In the genomic region with DNA sequence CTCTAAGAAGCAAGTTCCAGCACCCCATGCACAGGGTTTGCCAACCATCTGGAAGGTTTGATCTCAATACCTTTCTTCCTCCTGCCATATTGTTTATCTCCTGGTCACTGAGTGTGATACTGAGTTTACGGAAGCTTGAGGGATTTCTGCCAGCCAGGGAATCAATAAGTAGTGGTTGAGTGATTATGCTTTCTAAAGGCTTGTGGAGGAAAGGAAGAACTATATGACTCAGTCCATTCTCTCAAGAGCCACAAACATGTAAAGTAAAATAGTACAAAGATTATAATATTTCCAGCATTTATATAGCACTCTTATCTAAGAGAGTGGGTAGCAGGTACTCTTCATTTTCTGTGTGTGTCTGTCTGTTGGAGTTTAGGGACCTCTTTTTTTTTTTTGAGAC, we compare ENCODE assay signal across 27 cellular contexts.
"Had no signal": no experiment of that assay in that cellular context is flagged by ENCODE, and none has a peak within 500 bp of the region (broad histone marks: within the 10 kb centered on the region; RNA-seq: fewer than 3 reads in every experiment).

No MANE protein-coding gene starts in this region.

- H3K27ac ChIP-seq: colonic mucosa, epithelial cell of prostate, gastrocnemius medialis, hepatocyte, lower lobe of right lung, neutrophil, parathyroid adenoma, prostate gland, sigmoid colon, skin epidermis, spleen, testis, tibial artery had no signal

- H3K4me3 Mint-ChIP-seq: dendritic cell treated with granulocyte-macrophage colony-stimulating factor and Interleukin-4, amounts not matched to agents 40 ng/mL and 50 ng/mL, for 4 days; endodermal cell; natural killer cell; stimulated activated memory B cell treated with anti-CD40 and anti-IgM and Interleukin-4, amounts not matched to agents 10 μg/mL and 1 μg/mL and 100 μg/mL, for 72 hours; type B pancreatic cell had no signal

- H3K9me3 ChIP-seq: colonic mucosa, gastrocnemius medialis, lower lobe of right lung, neutrophil, prostate gland, sigmoid colon, spleen, testis, tibial artery had no signal

- H3K36me3 ChIP-seq: colonic mucosa, gastrocnemius medialis, lower lobe of right lung, neutrophil, prostate gland, sigmoid colon, spleen, tibial artery had no signal

- H3K4me1 ChIP-seq: colonic mucosa, lower lobe of right lung, prostate gland, sigmoid colon, spleen, testis, tibial artery had no signal

- H2AFZ ChIP-seq: hepatocyte, parathyroid adenoma had no signal

- H3K9ac ChIP-seq: parathyroid adenoma had no signal

- H3K27me3 ChIP-seq: colonic mucosa, gastrocnemius medialis, hepatocyte, sigmoid colon, testis, tibial artery had no signal

- H3K79me2 ChIP-seq: hepatocyte, parathyroid adenoma had no signal

- FAIRE-seq: islet of Langerhans had no signal

- ATAC-seq: esophagus mucosa; gastrocnemius medialis; lower lobe of right lung; natural killer cell; stimulated activated memory B cell treated with anti-CD40 and anti-IgM and Interleukin-4, amounts not matched to agents 10 μg/mL and 1 μg/mL and 100 μg/mL, for 72 hours; stimulated activated naive CD8-positive, alpha-beta T cell treated with anti-CD3 and anti-CD28 coated beads, Interleukin-15, Interleukin-2, amounts not matched to agents 100 U/mL and 50 U/mL, for 24 hours had no signal

- DNase-seq: colonic mucosa; effector CD8-positive, alpha-beta T cell; gastrocnemius medialis; head of caudate nucleus; left ventricle myocardium superior; lower lobe of right lung; natural killer cell; right cardiac atrium; sigmoid colon; spleen; stimulated activated CD4-positive, alpha-beta T cell treated with anti-CD3 and anti-CD28 coated beads, Interleukin-4, amount 100 ng/mL, for 4 hours; stimulated activated naive CD8-positive, alpha-beta T cell treated with anti-CD3 and anti-CD28 coated beads, Interleukin-15, Interleukin-2, amounts not matched to agents 100 U/mL and 50 U/mL, for 24 hours; substantia nigra; testis; tibial artery had no signal

- H3K4me1 Mint-ChIP-seq: natural killer cell; stimulated activated memory B cell treated with anti-CD40 and anti-IgM and Interleukin-4, amounts not matched to agents 10 μg/mL and 1 μg/mL and 100 μg/mL, for 72 hours had no signal

- H3K27ac Mint-ChIP-seq: dendritic cell treated with granulocyte-macrophage colony-stimulating factor and Interleukin-4, amounts not matched to agents 40 ng/mL and 50 ng/mL, for 4 days; endodermal cell; natural killer cell; stimulated activated memory B cell treated with anti-CD40 and anti-IgM and Interleukin-4, amounts not matched to agents 10 μg/mL and 1 μg/mL and 100 μg/mL, for 72 hours; type B pancreatic cell had no signal

- H3K9me3 Mint-ChIP-seq: endodermal cell, natural killer cell, type B pancreatic cell had no signal

- H3K4me3 ChIP-seq: colonic mucosa, gastrocnemius medialis, hepatocyte, lower lobe of right lung, prostate gland, sigmoid colon, skin epidermis, spleen, testis, tibial artery had no signal

- H3K4me2 ChIP-seq: hepatocyte had no signal

- H3K36me3 Mint-ChIP-seq: natural killer cell; stimulated activated memory B cell treated with anti-CD40 and anti-IgM and Interleukin-4, amounts not matched to agents 10 μg/mL and 1 μg/mL and 100 μg/mL, for 72 hours; type B pancreatic cell had no signal
